In genomic region chr5:39475055-39475454, GRCh38 we compare ENCODE assay signal across 1 cellular context.
TF ChIP-seq lines count a peak whose summit lies in the region.

No MANE protein-coding gene starts in this region.

TF ChIP-seq in IMR-90, 13 proteins besides CTCF, POLR2A, EP300 and RAD21:
- TF ChIP-seq CEBPB (IDR thresholded peaks at IDR 0.05; ENCODE audit: low read depth, low read length) = no peak
- TF ChIP-seq FOS (IDR thresholded peaks at IDR 0.05; ENCODE audit: low read depth, low read length) = no peak
- no peak for TF ChIP-seq RFX5 (IDR thresholded peaks at IDR 0.05; ENCODE audit: low read depth, low read length)
- TF ChIP-seq USF2 (IDR thresholded peaks at IDR 0.05; ENCODE audit: low read depth, low read length) = no peak
- TF ChIP-seq MAZ (IDR thresholded peaks at IDR 0.05; ENCODE audit: borderline replicate concordance, low read depth, low read length) = no peak
- TF ChIP-seq NFE2L2 (IDR thresholded peaks at IDR 0.05; ENCODE audit: low read depth, low read length) = no peak
- no peak for TF ChIP-seq MAFK (IDR thresholded peaks at IDR 0.05; ENCODE audit: low read depth, low read length)
- TF ChIP-seq ELK1 (IDR thresholded peaks at IDR 0.05; ENCODE audit: borderline replicate concordance, low read depth, low read length) = no peak
- TF ChIP-seq RCOR1 (IDR thresholded peaks at IDR 0.05; ENCODE audit: insufficient replicate concordance, low read length) = no peak
- no peak for TF ChIP-seq SMC3 (IDR thresholded peaks at IDR 0.05; ENCODE audit: low read depth, low read length)
- no peak for TF ChIP-seq MXI1 (IDR thresholded peaks at IDR 0.05; ENCODE audit: borderline replicate concordance, low read depth, low read length)
- TF ChIP-seq CHD1 (IDR thresholded peaks at IDR 0.05; ENCODE audit: low read depth, low read length) = no peak
- no peak for TF ChIP-seq BHLHE40 (IDR thresholded peaks at IDR 0.05; ENCODE audit: low read depth, low read length)
